20 cellular contexts compared by ENCODE assay signal in genomic region chr17:19713462-19713861, GRCh38. TPM values are rescaled to one million over a fixed set of nuclear protein-coding genes. Genes with fewer than 3 reads are reported as not detected.
DNase-seq lines count a peak whose midpoint lies in the region; ATAC-seq and TF ChIP-seq lines count a peak whose summit lies in the region.
"Had no signal": no experiment of that assay in that cellular context is flagged by ENCODE, and none has a peak within 500 bp of the region (broad histone marks: within the 10 kb centered on the region; RNA-seq: fewer than 3 reads in every experiment).

No MANE protein-coding gene starts in this region.

- no peak for ATAC-seq in GM21360 (IDR thresholded peaks at IDR 0.05; ENCODE audit: unreplicated experiment)
- no peak for ATAC-seq in psoas muscle
- ATAC-seq: activated naive CD4-positive, alpha-beta T cell treated with anti-CD3 and anti-CD28 coated beads, Interleukin-2, amount 50 U/mL, for 72 hours; activated T-cell treated with anti-CD3 and anti-CD28 coated beads, Interleukin-2, amount 50 U/mL, for 4 hours; left lobe of liver; mucosa of descending colon had no signal

- H3K27ac ChIP-seq in WERI-Rb-1 (no peak overlapping the region), psoas muscle (no peak overlapping the region)
- H3K27ac ChIP-seq: 22Rv1, tibial nerve had no signal

- H3K36me3 ChIP-seq in WERI-Rb-1, result no peaks in the 10 kb centered on the region
- H3K36me3 ChIP-seq in psoas muscle (ENCODE audit: insufficient read depth in 1 of 2, low read depth in 1 of 2), result no peaks in the 10 kb centered on the region
- H3K36me3 ChIP-seq: tibial nerve had no signal

- DNase-seq in DMS53 (lab: John Stamatoyannopoulos, UW) (peak; percentile 59), DMS53 treated with DMSO at 0.1 percent for 48 hours (lab: John Stamatoyannopoulos, UW; ENCODE audit: unreplicated experiment) (no peak), WERI-Rb-1 (no peak), fibroblast of villous mesenchyme (ENCODE audit: low read depth) (no peak), psoas muscle (no peak), posterior cingulate gyrus (no peak), midbrain (lab: John Stamatoyannopoulos, UW) (no peak)
- DNase-seq: activated CD4-positive, alpha-beta memory T cell treated with anti-CD3 and anti-CD28 coated beads for 36 hours; activated T-cell treated with anti-CD3 and anti-CD28 coated beads, Interleukin-2, amount 50 U/mL, for 4 hours; mucosa of descending colon; NCI-H2029; NCI-H524; OCI-M1; stimulated activated CD4-positive, alpha-beta T cell treated with anti-CD3 and anti-CD28 coated beads, Interleukin-4, amount 100 ng/mL, for 4 hours had no signal

- H3K4me3 ChIP-seq in WERI-Rb-1 (ENCODE audit: low read depth, low read length), result no peak overlapping the region
- no peak overlapping the region for H3K4me3 ChIP-seq in fibroblast of villous mesenchyme (ENCODE audit: low read depth, low read length)
- H3K4me3 ChIP-seq in psoas muscle, result no peak overlapping the region
- H3K4me3 ChIP-seq: mucosa of descending colon, skin epidermis, tibial nerve had no signal

- peaks cover 3% of the 10 kb centered on the region for H3K4me1 ChIP-seq in psoas muscle

- H3K27me3 ChIP-seq in WERI-Rb-1 (ENCODE audit: insufficient read depth, low read depth, severe bottlenecking) (no peaks in the 10 kb centered on the region), psoas muscle (ENCODE audit: insufficient read depth in 3 of 3, low read length in 2 of 3) (no peaks in the 10 kb centered on the region)
- H3K27me3 ChIP-seq: tibial nerve had no signal

- H3K9me3 ChIP-seq in WERI-Rb-1 (ENCODE audit: severe bottlenecking), result no peaks in the 10 kb centered on the region
- no peaks in the 10 kb centered on the region for H3K9me3 ChIP-seq in psoas muscle
- H3K9me3 ChIP-seq: mucosa of descending colon, tibial nerve had no signal

- 77 to 89% (median 82%) methylated on average over 16 of the region's 16 CpGs for WGBS in psoas muscle, 3 donors

- intact Hi-C loops in psoas muscle (cut with DNase I) (no loop called here), posterior cingulate gyrus (cut with DNase I) (loop anchor here (10.0 kb wide), 1 partner anchor 49 kb away; no protein-coding TSS in a partner anchor)

- TF ChIP-seq CTCF in WERI-Rb-1 (IDR thresholded peaks at IDR 0.05; ENCODE audit: low read depth, low read length), result 0 out of 2 replicates have a peak, but pooled peaks have one; percentile 27
- peak; percentile 20 for TF ChIP-seq CTCF in fibroblast of villous mesenchyme (IDR thresholded peaks at IDR 0.05; ENCODE audit: insufficient read depth, low read depth, low read length)
- no peak for TF ChIP-seq CTCF in psoas muscle (IDR thresholded peaks at IDR 0.05)

RNA-seq across cellular contexts. Expression of gene SLC47A2, which starts 2.9 kb away (rescaled TPM):
- total RNA-seq in fibroblast of villous mesenchyme (not detected in 2 replicates), psoas muscle (1 to 10 TPM in 1 of 4 donors, not detected in 3; 1.1 TPM)
- polyA plus RNA-seq in psoas muscle, result under 1 TPM; 0.01 to 0.08 (median 0.03) TPM
- total RNA-seq: activated CD4-positive, alpha-beta memory T cell treated with anti-CD3 and anti-CD28 coated beads for 36 hours; activated naive CD4-positive, alpha-beta T cell treated with anti-CD3 and anti-CD28 coated beads, Interleukin-2, amount 50 U/mL, for 72 hours; activated T-cell treated with anti-CD3 and anti-CD28 coated beads, Interleukin-2, amount 50 U/mL, for 4 hours; left lobe of liver; tibial nerve had no signal

RNA-seq across cellular contexts. Expression of gene ALDH3A1, which starts 34.6 kb away (rescaled TPM):
- not detected in 2 replicates for total RNA-seq in fibroblast of villous mesenchyme
- 1 to 10 TPM in 1 of 4 donors, under 1 TPM in 2, not detected in 1; 0.17 to 6.5 (median 0.24) TPM for total RNA-seq in psoas muscle
- under 1 TPM; 0.05 to 0.20 (median 0.12) TPM for polyA plus RNA-seq in psoas muscle
- total RNA-seq: activated T-cell treated with anti-CD3 and anti-CD28 coated beads, Interleukin-2, amount 50 U/mL, for 4 hours had no signal
